Comparison of ENCODE assay signal across 11 cellular contexts in the genomic region with DNA sequence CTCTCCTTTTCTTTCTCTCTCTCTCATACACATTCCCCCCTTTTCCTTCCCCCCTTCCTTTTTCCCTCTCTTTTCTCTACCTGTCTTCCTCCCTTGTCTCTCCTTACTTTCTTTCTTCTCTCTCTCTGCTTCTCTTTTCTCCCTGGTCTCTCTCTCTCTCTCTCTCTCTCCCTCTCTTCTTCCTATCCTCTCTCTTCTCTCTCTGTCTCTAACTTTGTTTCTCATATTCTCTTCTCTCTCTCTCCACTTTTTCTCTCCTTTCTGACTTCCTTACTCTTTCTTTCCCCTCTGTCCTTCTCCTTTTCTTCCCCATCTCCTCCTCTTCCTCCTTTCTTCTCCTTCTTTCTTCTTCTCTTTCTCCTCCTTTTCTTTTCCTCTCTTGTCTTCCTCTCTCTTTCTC.
"Had no signal": no experiment of that assay in that cellular context is flagged by ENCODE, and none has a peak within 500 bp of the region (broad histone marks: within the 10 kb centered on the region; RNA-seq: fewer than 3 reads in every experiment).

No MANE protein-coding gene starts in this region.

- H3K27ac Mint-ChIP-seq: activated CD4-positive, alpha-beta T cell treated with anti-CD3 and anti-CD28 coated beads, Interleukin-2, amount 10 ng/mL, durations not matched to agents 24 days and 14 days; activated naive CD4-positive, alpha-beta T cell treated with anti-CD3 and anti-CD28 coated beads, Interleukin-2, amount 50 U/mL, for 72 hours; stimulated activated effector memory CD8-positive, alpha-beta T cell treated with anti-CD3 and anti-CD28 coated beads, Interleukin-12 subunit alpha, Interleukin-12 subunit beta, amount 100 ng/mL, for 72 hours had no signal

- H3K36me3 Mint-ChIP-seq: stimulated activated effector memory CD8-positive, alpha-beta T cell treated with anti-CD3 and anti-CD28 coated beads, Interleukin-12 subunit alpha, Interleukin-12 subunit beta, amount 100 ng/mL, for 72 hours had no signal

- H3K4me3 Mint-ChIP-seq: activated CD4-positive, alpha-beta T cell treated with anti-CD3 and anti-CD28 coated beads, Interleukin-2, amount 10 ng/mL, durations not matched to agents 24 days and 14 days; stimulated activated effector memory CD8-positive, alpha-beta T cell treated with anti-CD3 and anti-CD28 coated beads, Interleukin-12 subunit alpha, Interleukin-12 subunit beta, amount 100 ng/mL, for 72 hours had no signal

- ATAC-seq: activated naive CD4-positive, alpha-beta T cell treated with anti-CD3 and anti-CD28 coated beads, Interleukin-2, amount 50 U/mL, for 72 hours; gastroesophageal sphincter; left ventricle myocardium superior; stimulated activated effector memory CD8-positive, alpha-beta T cell treated with anti-CD3 and anti-CD28 coated beads, Interleukin-12 subunit alpha, Interleukin-12 subunit beta, amount 100 ng/mL, for 72 hours had no signal

- DNase-seq: activated CD4-positive, alpha-beta T cell treated with anti-CD3 and anti-CD28 coated beads, Interleukin-2, amount 10 ng/mL, durations not matched to agents 24 days and 14 days; activated CD4-positive, CD25-positive, alpha-beta regulatory T cell; activated effector memory CD4-positive, alpha-beta T cell treated with Interleukin-2 at 50 U/mL for 16 hours; caudate nucleus; colonic mucosa; left ventricle myocardium superior; stimulated activated CD4-positive, alpha-beta T cell treated with anti-CD3 and anti-CD28 coated beads, Interleukin-12 subunit alpha, Interleukin-12 subunit beta, amount 100 ng/mL, for 4 hours; stimulated activated CD4-positive, alpha-beta T cell treated with anti-CD3 and anti-CD28 coated beads, Interleukin-2, amount 100 ng/mL, for 24 hours had no signal

- H3K27me3 Mint-ChIP-seq: activated CD4-positive, alpha-beta T cell treated with anti-CD3 and anti-CD28 coated beads, Interleukin-2, amount 10 ng/mL, durations not matched to agents 24 days and 14 days had no signal
